ENCODE assay signal across 2 cellular contexts in the genomic region with DNA sequence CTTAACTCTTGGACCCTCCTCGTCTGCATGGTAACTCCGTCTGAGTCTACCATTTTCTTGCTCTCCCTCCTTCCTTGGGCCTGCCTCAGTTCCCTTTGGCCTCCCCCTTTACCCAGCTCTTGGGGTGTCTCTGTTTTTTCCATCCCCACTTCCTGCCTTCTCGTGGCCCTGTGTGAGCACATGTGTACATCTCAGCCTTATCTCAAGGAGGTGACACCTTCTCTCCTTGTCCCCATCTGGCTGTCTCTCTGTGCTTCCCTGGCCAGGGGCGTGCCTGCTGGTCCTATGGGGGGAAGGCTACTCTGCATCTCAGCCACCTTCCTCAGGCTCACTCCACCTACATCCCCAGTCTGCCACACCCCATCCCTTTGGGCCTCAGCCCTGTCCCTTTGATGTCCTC.
A peak's percentile ranks its signal among the peaks of the same experiment; 100 is the strongest.
TF ChIP-seq lines count a peak whose summit lies in the region.

No MANE protein-coding gene starts in this region.

TF ChIP-seq in A549, 52 proteins besides CTCF, POLR2A, EP300 and RAD21:
- TF ChIP-seq, protein P1, sequence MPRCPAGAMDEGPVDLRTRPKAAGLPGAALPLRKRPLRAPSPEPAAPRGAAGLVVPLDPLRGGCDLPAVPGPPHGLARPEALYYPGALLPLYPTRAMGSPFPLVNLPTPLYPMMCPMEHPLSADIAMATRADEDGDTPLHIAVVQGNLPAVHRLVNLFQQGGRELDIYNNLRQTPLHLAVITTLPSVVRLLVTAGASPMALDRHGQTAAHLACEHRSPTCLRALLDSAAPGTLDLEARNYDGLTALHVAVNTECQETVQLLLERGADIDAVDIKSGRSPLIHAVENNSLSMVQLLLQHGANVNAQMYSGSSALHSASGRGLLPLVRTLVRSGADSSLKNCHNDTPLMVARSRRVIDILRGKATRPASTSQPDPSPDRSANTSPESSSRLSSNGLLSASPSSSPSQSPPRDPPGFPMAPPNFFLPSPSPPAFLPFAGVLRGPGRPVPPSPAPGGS (IDR thresholded peaks at IDR 0.05): no peak
- TF ChIP-seq RFX5 (IDR thresholded peaks at IDR 0.05) (no peak), HDAC2 (IDR thresholded peaks at IDR 0.05) (no peak), NFE2L2 (conservative IDR thresholded peaks at IDR 0.05; ENCODE audit: low read length) (no peak), KDM5A (IDR thresholded peaks at IDR 0.05) (no peak), RARB (CRISPR knock-in tag; IDR thresholded peaks at IDR 0.05) (no peak), HOXB5 (CRISPR knock-in tag; IDR thresholded peaks at IDR 0.05) (no peak), PHF8 (IDR thresholded peaks at IDR 0.05; ENCODE audit: borderline replicate concordance, low read depth) (no peak), EHMT2 (IDR thresholded peaks at IDR 0.05; ENCODE audit: low read depth) (no peak), HOXA7 (CRISPR knock-in tag; IDR thresholded peaks at IDR 0.05) (no peak)
- TF ChIP-seq, protein P2, sequence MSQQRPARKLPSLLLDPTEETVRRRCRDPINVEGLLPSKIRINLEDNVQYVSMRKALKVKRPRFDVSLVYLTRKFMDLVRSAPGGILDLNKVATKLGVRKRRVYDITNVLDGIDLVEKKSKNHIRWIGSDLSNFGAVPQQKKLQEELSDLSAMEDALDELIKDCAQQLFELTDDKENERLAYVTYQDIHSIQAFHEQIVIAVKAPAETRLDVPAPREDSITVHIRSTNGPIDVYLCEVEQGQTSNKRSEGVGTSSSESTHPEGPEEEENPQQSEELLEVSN (IDR thresholded peaks at IDR 0.05; ENCODE audit: borderline replicate concordance, low read depth): no peak
- TF ChIP-seq, protein P3, sequence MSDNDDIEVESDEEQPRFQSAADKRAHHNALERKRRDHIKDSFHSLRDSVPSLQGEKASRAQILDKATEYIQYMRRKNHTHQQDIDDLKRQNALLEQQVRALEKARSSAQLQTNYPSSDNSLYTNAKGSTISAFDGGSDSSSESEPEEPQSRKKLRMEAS (IDR thresholded peaks at IDR 0.05): no peak

TF ChIP-seq in K562, 482 proteins besides CTCF, POLR2A, EP300 and RAD21 (continues in another document):
- TF ChIP-seq, protein P4, sequence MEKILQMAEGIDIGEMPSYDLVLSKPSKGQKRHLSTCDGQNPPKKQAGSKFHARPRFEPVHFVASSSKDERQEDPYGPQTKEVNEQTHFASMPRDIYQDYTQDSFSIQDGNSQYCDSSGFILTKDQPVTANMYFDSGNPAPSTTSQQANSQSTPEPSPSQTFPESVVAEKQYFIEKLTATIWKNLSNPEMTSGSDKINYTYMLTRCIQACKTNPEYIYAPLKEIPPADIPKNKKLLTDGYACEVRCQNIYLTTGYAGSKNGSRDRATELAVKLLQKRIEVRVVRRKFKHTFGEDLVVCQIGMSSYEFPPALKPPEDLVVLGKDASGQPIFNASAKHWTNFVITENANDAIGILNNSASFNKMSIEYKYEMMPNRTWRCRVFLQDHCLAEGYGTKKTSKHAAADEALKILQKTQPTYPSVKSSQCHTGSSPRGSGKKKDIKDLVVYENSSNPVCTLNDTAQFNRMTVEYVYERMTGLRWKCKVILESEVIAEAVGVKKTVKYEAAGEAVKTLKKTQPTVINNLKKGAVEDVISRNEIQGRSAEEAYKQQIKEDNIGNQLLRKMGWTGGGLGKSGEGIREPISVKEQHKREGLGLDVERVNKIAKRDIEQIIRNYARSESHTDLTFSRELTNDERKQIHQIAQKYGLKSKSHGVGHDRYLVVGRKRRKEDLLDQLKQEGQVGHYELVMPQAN (IDR thresholded peaks at IDR 0.05; ENCODE audit: borderline replicate concordance): peak; percentile 47; the same call in 1 of the 2 replicates
- TF ChIP-seq, protein P5, sequence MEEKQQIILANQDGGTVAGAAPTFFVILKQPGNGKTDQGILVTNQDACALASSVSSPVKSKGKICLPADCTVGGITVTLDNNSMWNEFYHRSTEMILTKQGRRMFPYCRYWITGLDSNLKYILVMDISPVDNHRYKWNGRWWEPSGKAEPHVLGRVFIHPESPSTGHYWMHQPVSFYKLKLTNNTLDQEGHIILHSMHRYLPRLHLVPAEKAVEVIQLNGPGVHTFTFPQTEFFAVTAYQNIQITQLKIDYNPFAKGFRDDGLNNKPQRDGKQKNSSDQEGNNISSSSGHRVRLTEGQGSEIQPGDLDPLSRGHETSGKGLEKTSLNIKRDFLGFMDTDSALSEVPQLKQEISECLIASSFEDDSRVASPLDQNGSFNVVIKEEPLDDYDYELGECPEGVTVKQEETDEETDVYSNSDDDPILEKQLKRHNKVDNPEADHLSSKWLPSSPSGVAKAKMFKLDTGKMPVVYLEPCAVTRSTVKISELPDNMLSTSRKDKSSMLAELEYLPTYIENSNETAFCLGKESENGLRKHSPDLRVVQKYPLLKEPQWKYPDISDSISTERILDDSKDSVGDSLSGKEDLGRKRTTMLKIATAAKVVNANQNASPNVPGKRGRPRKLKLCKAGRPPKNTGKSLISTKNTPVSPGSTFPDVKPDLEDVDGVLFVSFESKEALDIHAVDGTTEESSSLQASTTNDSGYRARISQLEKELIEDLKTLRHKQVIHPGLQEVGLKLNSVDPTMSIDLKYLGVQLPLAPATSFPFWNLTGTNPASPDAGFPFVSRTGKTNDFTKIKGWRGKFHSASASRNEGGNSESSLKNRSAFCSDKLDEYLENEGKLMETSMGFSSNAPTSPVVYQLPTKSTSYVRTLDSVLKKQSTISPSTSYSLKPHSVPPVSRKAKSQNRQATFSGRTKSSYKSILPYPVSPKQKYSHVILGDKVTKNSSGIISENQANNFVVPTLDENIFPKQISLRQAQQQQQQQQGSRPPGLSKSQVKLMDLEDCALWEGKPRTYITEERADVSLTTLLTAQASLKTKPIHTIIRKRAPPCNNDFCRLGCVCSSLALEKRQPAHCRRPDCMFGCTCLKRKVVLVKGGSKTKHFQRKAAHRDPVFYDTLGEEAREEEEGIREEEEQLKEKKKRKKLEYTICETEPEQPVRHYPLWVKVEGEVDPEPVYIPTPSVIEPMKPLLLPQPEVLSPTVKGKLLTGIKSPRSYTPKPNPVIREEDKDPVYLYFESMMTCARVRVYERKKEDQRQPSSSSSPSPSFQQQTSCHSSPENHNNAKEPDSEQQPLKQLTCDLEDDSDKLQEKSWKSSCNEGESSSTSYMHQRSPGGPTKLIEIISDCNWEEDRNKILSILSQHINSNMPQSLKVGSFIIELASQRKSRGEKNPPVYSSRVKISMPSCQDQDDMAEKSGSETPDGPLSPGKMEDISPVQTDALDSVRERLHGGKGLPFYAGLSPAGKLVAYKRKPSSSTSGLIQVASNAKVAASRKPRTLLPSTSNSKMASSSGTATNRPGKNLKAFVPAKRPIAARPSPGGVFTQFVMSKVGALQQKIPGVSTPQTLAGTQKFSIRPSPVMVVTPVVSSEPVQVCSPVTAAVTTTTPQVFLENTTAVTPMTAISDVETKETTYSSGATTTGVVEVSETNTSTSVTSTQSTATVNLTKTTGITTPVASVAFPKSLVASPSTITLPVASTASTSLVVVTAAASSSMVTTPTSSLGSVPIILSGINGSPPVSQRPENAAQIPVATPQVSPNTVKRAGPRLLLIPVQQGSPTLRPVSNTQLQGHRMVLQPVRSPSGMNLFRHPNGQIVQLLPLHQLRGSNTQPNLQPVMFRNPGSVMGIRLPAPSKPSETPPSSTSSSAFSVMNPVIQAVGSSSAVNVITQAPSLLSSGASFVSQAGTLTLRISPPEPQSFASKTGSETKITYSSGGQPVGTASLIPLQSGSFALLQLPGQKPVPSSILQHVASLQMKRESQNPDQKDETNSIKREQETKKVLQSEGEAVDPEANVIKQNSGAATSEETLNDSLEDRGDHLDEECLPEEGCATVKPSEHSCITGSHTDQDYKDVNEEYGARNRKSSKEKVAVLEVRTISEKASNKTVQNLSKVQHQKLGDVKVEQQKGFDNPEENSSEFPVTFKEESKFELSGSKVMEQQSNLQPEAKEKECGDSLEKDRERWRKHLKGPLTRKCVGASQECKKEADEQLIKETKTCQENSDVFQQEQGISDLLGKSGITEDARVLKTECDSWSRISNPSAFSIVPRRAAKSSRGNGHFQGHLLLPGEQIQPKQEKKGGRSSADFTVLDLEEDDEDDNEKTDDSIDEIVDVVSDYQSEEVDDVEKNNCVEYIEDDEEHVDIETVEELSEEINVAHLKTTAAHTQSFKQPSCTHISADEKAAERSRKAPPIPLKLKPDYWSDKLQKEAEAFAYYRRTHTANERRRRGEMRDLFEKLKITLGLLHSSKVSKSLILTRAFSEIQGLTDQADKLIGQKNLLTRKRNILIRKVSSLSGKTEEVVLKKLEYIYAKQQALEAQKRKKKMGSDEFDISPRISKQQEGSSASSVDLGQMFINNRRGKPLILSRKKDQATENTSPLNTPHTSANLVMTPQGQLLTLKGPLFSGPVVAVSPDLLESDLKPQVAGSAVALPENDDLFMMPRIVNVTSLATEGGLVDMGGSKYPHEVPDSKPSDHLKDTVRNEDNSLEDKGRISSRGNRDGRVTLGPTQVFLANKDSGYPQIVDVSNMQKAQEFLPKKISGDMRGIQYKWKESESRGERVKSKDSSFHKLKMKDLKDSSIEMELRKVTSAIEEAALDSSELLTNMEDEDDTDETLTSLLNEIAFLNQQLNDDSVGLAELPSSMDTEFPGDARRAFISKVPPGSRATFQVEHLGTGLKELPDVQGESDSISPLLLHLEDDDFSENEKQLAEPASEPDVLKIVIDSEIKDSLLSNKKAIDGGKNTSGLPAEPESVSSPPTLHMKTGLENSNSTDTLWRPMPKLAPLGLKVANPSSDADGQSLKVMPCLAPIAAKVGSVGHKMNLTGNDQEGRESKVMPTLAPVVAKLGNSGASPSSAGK (IDR thresholded peaks at IDR 0.05): peak; percentile 76
- TF ChIP-seq, protein P6, sequence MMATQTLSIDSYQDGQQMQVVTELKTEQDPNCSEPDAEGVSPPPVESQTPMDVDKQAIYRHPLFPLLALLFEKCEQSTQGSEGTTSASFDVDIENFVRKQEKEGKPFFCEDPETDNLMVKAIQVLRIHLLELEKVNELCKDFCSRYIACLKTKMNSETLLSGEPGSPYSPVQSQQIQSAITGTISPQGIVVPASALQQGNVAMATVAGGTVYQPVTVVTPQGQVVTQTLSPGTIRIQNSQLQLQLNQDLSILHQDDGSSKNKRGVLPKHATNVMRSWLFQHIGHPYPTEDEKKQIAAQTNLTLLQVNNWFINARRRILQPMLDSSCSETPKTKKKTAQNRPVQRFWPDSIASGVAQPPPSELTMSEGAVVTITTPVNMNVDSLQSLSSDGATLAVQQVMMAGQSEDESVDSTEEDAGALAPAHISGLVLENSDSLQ (IDR thresholded peaks at IDR 0.05): 0 out of 2 replicates have a peak, but pooled peaks have one; percentile 15
- no peak for TF ChIP-seq ZNF134 (CRISPR knock-in tag; conservative IDR thresholded peaks at IDR 0.05)
- 0 out of 2 replicates have a peak, but pooled peaks have one; percentile 18 for TF ChIP-seq DPF2 (IDR thresholded peaks at IDR 0.05)
- TF ChIP-seq, protein P7, sequence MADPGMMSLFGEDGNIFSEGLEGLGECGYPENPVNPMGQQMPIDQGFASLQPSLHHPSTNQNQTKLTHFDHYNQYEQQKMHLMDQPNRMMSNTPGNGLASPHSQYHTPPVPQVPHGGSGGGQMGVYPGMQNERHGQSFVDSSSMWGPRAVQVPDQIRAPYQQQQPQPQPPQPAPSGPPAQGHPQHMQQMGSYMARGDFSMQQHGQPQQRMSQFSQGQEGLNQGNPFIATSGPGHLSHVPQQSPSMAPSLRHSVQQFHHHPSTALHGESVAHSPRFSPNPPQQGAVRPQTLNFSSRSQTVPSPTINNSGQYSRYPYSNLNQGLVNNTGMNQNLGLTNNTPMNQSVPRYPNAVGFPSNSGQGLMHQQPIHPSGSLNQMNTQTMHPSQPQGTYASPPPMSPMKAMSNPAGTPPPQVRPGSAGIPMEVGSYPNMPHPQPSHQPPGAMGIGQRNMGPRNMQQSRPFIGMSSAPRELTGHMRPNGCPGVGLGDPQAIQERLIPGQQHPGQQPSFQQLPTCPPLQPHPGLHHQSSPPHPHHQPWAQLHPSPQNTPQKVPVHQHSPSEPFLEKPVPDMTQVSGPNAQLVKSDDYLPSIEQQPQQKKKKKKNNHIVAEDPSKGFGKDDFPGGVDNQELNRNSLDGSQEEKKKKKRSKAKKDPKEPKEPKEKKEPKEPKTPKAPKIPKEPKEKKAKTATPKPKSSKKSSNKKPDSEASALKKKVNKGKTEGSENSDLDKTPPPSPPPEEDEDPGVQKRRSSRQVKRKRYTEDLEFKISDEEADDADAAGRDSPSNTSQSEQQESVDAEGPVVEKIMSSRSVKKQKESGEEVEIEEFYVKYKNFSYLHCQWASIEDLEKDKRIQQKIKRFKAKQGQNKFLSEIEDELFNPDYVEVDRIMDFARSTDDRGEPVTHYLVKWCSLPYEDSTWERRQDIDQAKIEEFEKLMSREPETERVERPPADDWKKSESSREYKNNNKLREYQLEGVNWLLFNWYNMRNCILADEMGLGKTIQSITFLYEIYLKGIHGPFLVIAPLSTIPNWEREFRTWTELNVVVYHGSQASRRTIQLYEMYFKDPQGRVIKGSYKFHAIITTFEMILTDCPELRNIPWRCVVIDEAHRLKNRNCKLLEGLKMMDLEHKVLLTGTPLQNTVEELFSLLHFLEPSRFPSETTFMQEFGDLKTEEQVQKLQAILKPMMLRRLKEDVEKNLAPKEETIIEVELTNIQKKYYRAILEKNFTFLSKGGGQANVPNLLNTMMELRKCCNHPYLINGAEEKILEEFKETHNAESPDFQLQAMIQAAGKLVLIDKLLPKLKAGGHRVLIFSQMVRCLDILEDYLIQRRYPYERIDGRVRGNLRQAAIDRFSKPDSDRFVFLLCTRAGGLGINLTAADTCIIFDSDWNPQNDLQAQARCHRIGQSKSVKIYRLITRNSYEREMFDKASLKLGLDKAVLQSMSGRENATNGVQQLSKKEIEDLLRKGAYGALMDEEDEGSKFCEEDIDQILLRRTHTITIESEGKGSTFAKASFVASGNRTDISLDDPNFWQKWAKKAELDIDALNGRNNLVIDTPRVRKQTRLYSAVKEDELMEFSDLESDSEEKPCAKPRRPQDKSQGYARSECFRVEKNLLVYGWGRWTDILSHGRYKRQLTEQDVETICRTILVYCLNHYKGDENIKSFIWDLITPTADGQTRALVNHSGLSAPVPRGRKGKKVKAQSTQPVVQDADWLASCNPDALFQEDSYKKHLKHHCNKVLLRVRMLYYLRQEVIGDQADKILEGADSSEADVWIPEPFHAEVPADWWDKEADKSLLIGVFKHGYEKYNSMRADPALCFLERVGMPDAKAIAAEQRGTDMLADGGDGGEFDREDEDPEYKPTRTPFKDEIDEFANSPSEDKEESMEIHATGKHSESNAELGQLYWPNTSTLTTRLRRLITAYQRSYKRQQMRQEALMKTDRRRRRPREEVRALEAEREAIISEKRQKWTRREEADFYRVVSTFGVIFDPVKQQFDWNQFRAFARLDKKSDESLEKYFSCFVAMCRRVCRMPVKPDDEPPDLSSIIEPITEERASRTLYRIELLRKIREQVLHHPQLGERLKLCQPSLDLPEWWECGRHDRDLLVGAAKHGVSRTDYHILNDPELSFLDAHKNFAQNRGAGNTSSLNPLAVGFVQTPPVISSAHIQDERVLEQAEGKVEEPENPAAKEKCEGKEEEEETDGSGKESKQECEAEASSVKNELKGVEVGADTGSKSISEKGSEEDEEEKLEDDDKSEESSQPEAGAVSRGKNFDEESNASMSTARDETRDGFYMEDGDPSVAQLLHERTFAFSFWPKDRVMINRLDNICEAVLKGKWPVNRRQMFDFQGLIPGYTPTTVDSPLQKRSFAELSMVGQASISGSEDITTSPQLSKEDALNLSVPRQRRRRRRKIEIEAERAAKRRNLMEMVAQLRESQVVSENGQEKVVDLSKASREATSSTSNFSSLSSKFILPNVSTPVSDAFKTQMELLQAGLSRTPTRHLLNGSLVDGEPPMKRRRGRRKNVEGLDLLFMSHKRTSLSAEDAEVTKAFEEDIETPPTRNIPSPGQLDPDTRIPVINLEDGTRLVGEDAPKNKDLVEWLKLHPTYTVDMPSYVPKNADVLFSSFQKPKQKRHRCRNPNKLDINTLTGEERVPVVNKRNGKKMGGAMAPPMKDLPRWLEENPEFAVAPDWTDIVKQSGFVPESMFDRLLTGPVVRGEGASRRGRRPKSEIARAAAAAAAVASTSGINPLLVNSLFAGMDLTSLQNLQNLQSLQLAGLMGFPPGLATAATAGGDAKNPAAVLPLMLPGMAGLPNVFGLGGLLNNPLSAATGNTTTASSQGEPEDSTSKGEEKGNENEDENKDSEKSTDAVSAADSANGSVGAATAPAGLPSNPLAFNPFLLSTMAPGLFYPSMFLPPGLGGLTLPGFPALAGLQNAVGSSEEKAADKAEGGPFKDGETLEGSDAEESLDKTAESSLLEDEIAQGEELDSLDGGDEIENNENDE (IDR thresholded peaks at IDR 0.05; ENCODE audit: low read depth, low read length): no peak
- peak; percentile 71 for TF ChIP-seq CTBP1 (IDR thresholded peaks at IDR 0.05; ENCODE audit: borderline replicate concordance)
